In genomic region chr13:46377554-46377953, GRCh38 we compare ENCODE assay signal across 13 cellular contexts. TPM values are rescaled to one million over a fixed set of nuclear protein-coding genes. Genes with fewer than 3 reads are reported as not detected.
DNase-seq lines count a peak whose midpoint lies in the region; ATAC-seq and TF ChIP-seq lines count a peak whose summit lies in the region.
"Had no signal": no experiment of that assay in that cellular context is flagged by ENCODE, and none has a peak within 500 bp of the region (broad histone marks: within the 10 kb centered on the region; RNA-seq: fewer than 3 reads in every experiment).

No MANE protein-coding gene starts in this region.

- no peaks in the 10 kb centered on the region for H3K36me3 ChIP-seq in lower lobe of right lung
- H3K36me3 ChIP-seq: pancreas, SJCRH30, WERI-Rb-1 had no signal

- H3K27me3 ChIP-seq in lower lobe of right lung (ENCODE audit: low read depth) = no peaks in the 10 kb centered on the region
- H3K27me3 ChIP-seq: pancreas, SJCRH30 had no signal

- intact Hi-C loops in lower lobe of right lung (cut with DNase I) (no loop called here), left ventricle myocardium superior (cut with micrococcal nuclease) (no loop called here)

- no peak for TF ChIP-seq CTCF in lower lobe of right lung (IDR thresholded peaks at IDR 0.05)

- H3K4me1 ChIP-seq in lower lobe of right lung = no peaks in the 10 kb centered on the region
- H3K4me1 ChIP-seq: pancreas, SJCRH30 had no signal

- ATAC-seq in GM18511 (IDR thresholded peaks at IDR 0.05; ENCODE audit: unreplicated experiment) = peak; percentile 40
- ATAC-seq in GM21619 (IDR thresholded peaks at IDR 0.05; ENCODE audit: unreplicated experiment) = peak; percentile 32
- peak; percentile 42 for ATAC-seq in HG03439 (IDR thresholded peaks at IDR 0.05; ENCODE audit: unreplicated experiment)
- no peak for ATAC-seq in lower lobe of right lung
- no peak for ATAC-seq in left ventricle myocardium superior
- ATAC-seq: pancreas had no signal

- no peaks in the 10 kb centered on the region for H3K9me3 ChIP-seq in lower lobe of right lung
- H3K9me3 ChIP-seq: pancreas, SJCRH30 had no signal

- DNase-seq in lower lobe of right lung = no peak
- DNase-seq in NCI-H187 treated with DMSO at 0.1 percent for 48 hours (lab: John Stamatoyannopoulos, UW) = no peak
- DNase-seq in AG08396 (ENCODE audit: low spot score) = no peak
- no peak for DNase-seq in left ventricle myocardium superior
- DNase-seq in amygdala (lab: John Stamatoyannopoulos, UW) = no peak
- DNase-seq: activated T-cell treated with anti-CD3 and anti-CD28 coated beads, Interleukin-2, amount 50 U/mL, for 48 hours; CD4-positive, CD25-positive, alpha-beta regulatory T cell; pancreas; SJCRH30; WERI-Rb-1 had no signal

- H3K4me3 ChIP-seq in lower lobe of right lung = no peak overlapping the region
- H3K4me3 ChIP-seq: pancreas, SJCRH30 had no signal

- H3K27ac ChIP-seq in lower lobe of right lung = peak overlapping the region; percentile 13
- H3K27ac ChIP-seq: pancreas, SJCRH30, WERI-Rb-1 had no signal

RNA-seq across cellular contexts. Expression of gene RUBCNL, which starts 9.5 kb away (rescaled TPM):
- total RNA-seq in lower lobe of right lung (3.5 TPM), left ventricle myocardium superior (0.69 TPM)
- total RNA-seq: CD4-positive, CD25-positive, alpha-beta regulatory T cell had no signal

Comparison
In these comparisons a context has a peak if more than half of its experiments do, and no peak if none do; other contexts are left out.
1. ATAC-seq: peak in GM18511 (single experiment), GM21619 (single experiment) and HG03439 (single experiment); none in lower lobe of right lung (0 of 2) and left ventricle myocardium superior (single experiment).